In the genomic region with DNA sequence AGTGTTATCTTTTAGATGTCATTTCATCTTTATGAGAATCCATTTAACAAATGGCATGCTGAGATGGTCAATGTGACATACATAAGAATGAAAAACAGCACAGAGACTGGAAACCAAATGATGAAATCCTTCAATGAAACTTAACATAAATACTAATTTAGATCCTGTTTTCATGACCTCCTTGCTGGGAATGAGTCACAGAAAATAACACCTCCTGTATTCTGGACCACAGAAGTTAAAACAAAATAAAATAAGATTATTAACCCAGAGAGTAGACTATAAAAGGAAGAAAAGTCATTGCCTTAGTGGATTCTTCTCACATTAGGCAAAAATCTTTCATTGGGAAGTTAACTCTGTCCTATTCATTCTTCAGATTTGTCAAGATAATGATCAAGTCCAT, we compare ENCODE assay signal across 12 cellular contexts. TPM values are rescaled to one million over a fixed set of nuclear protein-coding genes. Genes with fewer than 3 reads are reported as not detected.
DNase-seq lines count a peak whose midpoint lies in the region; ATAC-seq and TF ChIP-seq lines count a peak whose summit lies in the region.
"Had no signal": no experiment of that assay in that cellular context is flagged by ENCODE, and none has a peak within 500 bp of the region (broad histone marks: within the 10 kb centered on the region; RNA-seq: fewer than 3 reads in every experiment).

No MANE protein-coding gene starts in this region.

- peaks cover 23% of the 10 kb centered on the region for H3F3A ChIP-seq in GM23248 (ENCODE audit: insufficient read depth)
- 0 out of 2 replicates have a peak, but pooled peaks cover 3% of the 10 kb centered on the region for H3F3A ChIP-seq in SU-DHL-6 (ENCODE audit: insufficient read depth)

- H3K4me1 ChIP-seq in GM23248 (ENCODE audit: insufficient read depth) (peaks cover 26% of the 10 kb centered on the region), gastroesophageal sphincter (peaks cover 0 to 20% (median 5%) of the 10 kb centered on the region in 3 donors)

- peaks cover 60% of the 10 kb centered on the region for H3K79me2 ChIP-seq in GM23248 (ENCODE audit: insufficient read depth)
- peaks cover 65% of the 10 kb centered on the region for H3K79me2 ChIP-seq in SU-DHL-6 (ENCODE audit: insufficient read depth, low read length)

- H2AFZ ChIP-seq in GM23248, result peak overlapping the region; percentile 91
- H2AFZ ChIP-seq in SU-DHL-6 (ENCODE audit: low read depth, low read length, severe bottlenecking), result no peak overlapping the region

- H3K27ac ChIP-seq in GM23248, result peak overlapping the region; percentile 71
- H3K27ac ChIP-seq in SU-DHL-6 (ENCODE audit: low read depth, low read length), result no peak overlapping the region
- H3K27ac ChIP-seq in gastroesophageal sphincter, result no peak overlapping the region
- H3K27ac ChIP-seq: tibial nerve had no signal

- TF ChIP-seq CTCF in SU-DHL-6 (IDR thresholded peaks at IDR 0.05; ENCODE audit: insufficient read depth, low read length, poor library complexity, severe bottlenecking), result no peak
- no peak for TF ChIP-seq CTCF in fibroblast of villous mesenchyme (IDR thresholded peaks at IDR 0.05; ENCODE audit: insufficient read depth, low read depth, low read length)
- no peak for TF ChIP-seq CTCF in gastroesophageal sphincter (IDR thresholded peaks at IDR 0.05)

- H3K9me3 ChIP-seq in GM23248 (ENCODE audit: low read depth), result no peaks in the 10 kb centered on the region
- no peaks in the 10 kb centered on the region for H3K9me3 ChIP-seq in SU-DHL-6 (ENCODE audit: insufficient read depth, low read length)
- H3K9me3 ChIP-seq in gastroesophageal sphincter, result no peaks in the 10 kb centered on the region
- H3K9me3 ChIP-seq: tibial nerve had no signal

- H3K4me3 ChIP-seq in GM23248 (peak overlapping the region; percentile 88), SU-DHL-6 (ENCODE audit: insufficient read depth, low read length, poor library complexity, severe bottlenecking) (peak overlapping the region; percentile 98), fibroblast of villous mesenchyme (ENCODE audit: low read depth, low read length) (peak overlapping the region; percentile 86), gastroesophageal sphincter (no peak overlapping the region)
- H3K4me3 ChIP-seq: tibial nerve had no signal

- H3K9ac ChIP-seq in GM23248, result peak overlapping the region; percentile 85; the same call in 1 of the 2 replicates
- 0 out of 2 replicates have a peak overlapping the region, but pooled peaks have one; percentile 90 for H3K9ac ChIP-seq in SU-DHL-6 (ENCODE audit: low read length)

- H4K20me1 ChIP-seq in GM23248 (ENCODE audit: insufficient read depth), result no peaks in the 10 kb centered on the region
- no peaks in the 10 kb centered on the region for H4K20me1 ChIP-seq in SU-DHL-6 (ENCODE audit: low read depth, low read length)

- peak overlapping the region; percentile 93 for H3K4me2 ChIP-seq in GM23248 (ENCODE audit: unreplicated experiment)
- peak overlapping the region; percentile 99 for H3K4me2 ChIP-seq in SU-DHL-6 (ENCODE audit: low read depth, low read length, poor library complexity, severe bottlenecking)

- H3K9me2 ChIP-seq in GM23248 (ENCODE audit: insufficient read depth), result no peaks in the 10 kb centered on the region
- no peaks in the 10 kb centered on the region for H3K9me2 ChIP-seq in SU-DHL-6 (replicated peaks; ENCODE audit: insufficient read depth, low read length)

- no peak for TF ChIP-seq POLR2A in gastroesophageal sphincter (IDR thresholded peaks at IDR 0.05)

- no peak for TF ChIP-seq EP300 in gastroesophageal sphincter (IDR thresholded peaks at IDR 0.05)

- H3K27me3 ChIP-seq in GM23248 (replicated peaks; ENCODE audit: insufficient read depth), result no peaks in the 10 kb centered on the region
- no peaks in the 10 kb centered on the region for H3K27me3 ChIP-seq in SU-DHL-6 (ENCODE audit: low read length)
- H3K27me3 ChIP-seq in gastroesophageal sphincter, result peaks cover 6% of the 10 kb centered on the region
- H3K27me3 ChIP-seq: ascending aorta, tibial nerve had no signal

- DNase-seq in ACHN (peak; percentile 31), GM23248 (peak; percentile 22), fibroblast of villous mesenchyme (ENCODE audit: low read depth) (peak; percentile 67), COLO829 (ENCODE audit: low spot score) (no peak), superior temporal gyrus (ENCODE audit: extremely low spot score) (no peak), NCI-H526 (lab: John Stamatoyannopoulos, UW) (no peak)
- DNase-seq: NCI-H526 treated with DMSO at 0.1 percent for 48 hours; stimulated activated CD4-positive, alpha-beta T cell treated with anti-CD3 and anti-CD28 coated beads, Interleukin-4, amount 100 ng/mL, for 24 hours had no signal

- no peaks in the 10 kb centered on the region for H3K36me3 ChIP-seq in GM23248 (ENCODE audit: low read depth)
- H3K36me3 ChIP-seq in SU-DHL-6 (ENCODE audit: low read length), result peaks cover 22% of the 10 kb centered on the region
- H3K36me3 ChIP-seq in gastroesophageal sphincter, result no peaks in the 10 kb centered on the region
- H3K36me3 ChIP-seq: ascending aorta, tibial nerve had no signal

- no peak for ATAC-seq in gastroesophageal sphincter

- in situ Hi-C loops in ACHN (cut with HindIII; ENCODE audit: low pct_ligation_motif_present, low pct_unique_long_range_greater_than_20kb, low sequenced_read_pairs) (no loop called here), GM23248 (cut with MboI) (no loop called here)

RNA-seq across cellular contexts. Expression of a gene that starts 1.6 kb away (rescaled TPM):
- 9.5 and 12.1 TPM in 2 replicates for total RNA-seq in GM23248 (2014; rRNA removed; shearing (Covaris generic))
- polyA plus RNA-seq in GM23248 (2016; fragmentation: Nextera tagmentation; extraction: Ambion mirVana), result 15.1 and 18.1 TPM in 2 replicates
- 20.9 and 30.7 TPM in 2 replicates for total RNA-seq in fibroblast of villous mesenchyme
- 1 to 10 TPM in 1 of 4 donors, under 1 TPM in 2, not detected in 1; 0.13 to 1.7 (median 0.49) TPM for total RNA-seq in gastroesophageal sphincter

Comparison
In these comparisons a context has a peak if more than half of its experiments do, and no peak if none do; other contexts are left out.
1. DNase-seq: peak in ACHN (single experiment), GM23248 (single experiment) and fibroblast of villous mesenchyme (single experiment); none in COLO829 (single experiment), superior temporal gyrus (single experiment) and NCI-H526 (0 of 2).
2. H3K4me3 ChIP-seq: peak in GM23248 (single experiment), SU-DHL-6 (single experiment) and fibroblast of villous mesenchyme (single experiment); none in gastroesophageal sphincter (0 of 2).